Comparison of ENCODE assay signal across 10 cellular contexts in genomic region chr1:212814989-212815388, GRCh38. TPM values are rescaled to one million over a fixed set of nuclear protein-coding genes. Genes with fewer than 3 reads are reported as not detected.
DNase-seq lines count a peak whose midpoint lies in the region; ATAC-seq, FAIRE-seq and TF ChIP-seq lines count a peak whose summit lies in the region.
"Had no signal": no experiment of that assay in that cellular context is flagged by ENCODE, and none has a peak within 500 bp of the region (broad histone marks: within the 10 kb centered on the region; RNA-seq: fewer than 3 reads in every experiment).

No MANE protein-coding gene starts in this region.

- H3K4me3 ChIP-seq in LNCaP clone FGC (ENCODE audit: low read depth, low read length) (no peak overlapping the region), neural progenitor cell (no peak overlapping the region)

- no peak overlapping the region for H3K27ac ChIP-seq in neural progenitor cell
- H3K27ac ChIP-seq: epithelial cell of prostate had no signal

- H4K20me1 ChIP-seq in neural progenitor cell (ENCODE audit: low read depth): no peaks in the 10 kb centered on the region

- no peak overlapping the region for H3K27ac Mint-ChIP-seq in neural progenitor cell

- H3K9ac ChIP-seq in neural progenitor cell: no peak overlapping the region

- no peak overlapping the region for H3K4me3 Mint-ChIP-seq in neural progenitor cell

- FAIRE-seq in urothelium cell line (lab: Jason Lieb, UNC): no peak

- H3K36me3 Mint-ChIP-seq in neural progenitor cell: no peaks in the 10 kb centered on the region

- H3K4me1 Mint-ChIP-seq in neural progenitor cell: peaks cover 7% of the 10 kb centered on the region

- H3K9me3 ChIP-seq in neural progenitor cell (ENCODE audit: low read depth): no peaks in the 10 kb centered on the region

- no peaks in the 10 kb centered on the region for H3K27me3 ChIP-seq in neural progenitor cell

- ATAC-seq in HG02973 (IDR thresholded peaks at IDR 0.05; ENCODE audit: unreplicated experiment): no peak
- ATAC-seq in left lobe of liver: no peak

- H2AFZ ChIP-seq in neural progenitor cell (replicated peaks): no peak overlapping the region

- no peaks in the 10 kb centered on the region for H3K79me2 ChIP-seq in neural progenitor cell (ENCODE audit: low read depth)

- peak; percentile 31; the same call in 1 of the 2 replicates for TF ChIP-seq CTCF in LNCaP clone FGC (IDR thresholded peaks at IDR 0.05; ENCODE audit: control insufficient read depth, extremely low read depth, insufficient read depth)
- TF ChIP-seq CTCF in neural progenitor cell (IDR thresholded peaks at IDR 0.05): peak; percentile 58

- H3K9me3 Mint-ChIP-seq in neural progenitor cell: no peaks in the 10 kb centered on the region

- DNase-seq in EH (ENCODE audit: low read depth): peak; percentile 28
- no peak for DNase-seq in LNCaP clone FGC (ENCODE audit: low read depth)
- DNase-seq in cerebellum (ENCODE audit: low spot score): peak; percentile 8
- DNase-seq in neural progenitor cell (ENCODE audit: low spot score): no peak
- no peak for DNase-seq in urothelium cell line (ENCODE audit: low spot score)
- DNase-seq in left lobe of liver (ENCODE audit: low spot score): no peak
- no peak for DNase-seq in KG1 (lab: John Stamatoyannopoulos, UW)

- H3K27me3 Mint-ChIP-seq in neural progenitor cell (ENCODE audit: insufficient read depth, low read depth): peaks cover 3% of the 10 kb centered on the region

- no peaks in the 10 kb centered on the region for H3K36me3 ChIP-seq in neural progenitor cell

- H3K4me1 ChIP-seq in neural progenitor cell: no peaks in the 10 kb centered on the region

- peaks cover 10% of the 10 kb centered on the region for H3F3A ChIP-seq in neural progenitor cell (ENCODE audit: low read depth)

- no peak overlapping the region for H3K4me2 ChIP-seq in neural progenitor cell

RNA-seq across cellular contexts. Expression of gene TATDN3, which starts 23.3 kb away (rescaled TPM):
- 20.8 TPM for total RNA-seq in cerebellum
- 12.5 and 18.8 TPM in 2 replicates for total RNA-seq in neural progenitor cell (ENCODE audit: low replicate concordance)
- 7.7 TPM for total RNA-seq in left lobe of liver

RNA-seq across cellular contexts. Expression of gene NSL1, which starts 23.4 kb away (rescaled TPM):
- total RNA-seq in cerebellum: 54.5 TPM
- total RNA-seq in neural progenitor cell (ENCODE audit: low replicate concordance): 63.7 and 77.6 TPM in 2 replicates
- 17.8 TPM for total RNA-seq in left lobe of liver

RNA-seq across cellular contexts. Expression of gene SPATA45, which starts 32.5 kb away (rescaled TPM):
- total RNA-seq in cerebellum: 1.9 TPM
- 1.1 TPM in 1 of 2 replicates, not detected in the other for total RNA-seq in neural progenitor cell (ENCODE audit: low replicate concordance)
- not detected for total RNA-seq in left lobe of liver
- total RNA-seq: T-helper 1 cell treated with Interleukin-12 subunit alpha and Interleukin-12 subunit beta and Interleukin-4 antibody, amounts not matched to agents 30 ng/mL and 1 ng/mL, for 36 hours had no signal

RNA-seq across cellular contexts. Expression of gene FLVCR1, which starts 43.1 kb away (rescaled TPM):
- total RNA-seq in cerebellum (30.8 TPM), neural progenitor cell (ENCODE audit: low replicate concordance) (30.9 and 33.2 TPM in 2 replicates), left lobe of liver (0.93 TPM)

Comparison
In these comparisons a context has a peak if more than half of its experiments do, and no peak if none do; other contexts are left out.
1. DNase-seq: peak in EH (single experiment) and cerebellum (single experiment); none in LNCaP clone FGC (single experiment), neural progenitor cell (single experiment), urothelium cell line (single experiment), left lobe of liver (single experiment) and KG1 (single experiment).